ENCODE assay signal across 22 cellular contexts in genomic region chr12:43009307-43009706, GRCh38.
DNase-seq lines count a peak whose midpoint lies in the region; ATAC-seq and TF ChIP-seq lines count a peak whose summit lies in the region.
"Had no signal": no experiment of that assay in that cellular context is flagged by ENCODE, and none has a peak within 500 bp of the region (broad histone marks: within the 10 kb centered on the region; RNA-seq: fewer than 3 reads in every experiment).

No MANE protein-coding gene starts in this region.

- H3K9me2 ChIP-seq in GM23338 (ENCODE audit: insufficient read depth) (no peaks in the 10 kb centered on the region), SK-N-SH (no peaks in the 10 kb centered on the region)

- H4K20me1 ChIP-seq in GM23338 (replicated peaks; ENCODE audit: insufficient read depth) (no peaks in the 10 kb centered on the region), SK-N-SH (ENCODE audit: insufficient read depth) (no peaks in the 10 kb centered on the region)

- H3K4me3 Mint-ChIP-seq in GM23338 (no peak overlapping the region; the same call in 2 of the 3 replicates), mesothelial cell of epicardium (no peak overlapping the region)
- H3K4me3 Mint-ChIP-seq in activated CD8-positive, alpha-beta T cell treated with anti-CD3 and anti-CD28 coated beads, Interleukin-2, amount 10 ng/mL, durations not matched to agents 7 days and 5 days = no peak overlapping the region
- H3K4me3 Mint-ChIP-seq: CD4-positive, alpha-beta T cell; stimulated activated memory B cell treated with anti-CD40 and anti-IgM and Interleukin-4, amounts not matched to agents 10 μg/mL and 1 μg/mL and 100 μg/mL, for 72 hours had no signal

- no peaks in the 10 kb centered on the region for H3K36me3 ChIP-seq in GM23338 (ENCODE audit: insufficient read depth)
- no peaks in the 10 kb centered on the region for H3K36me3 ChIP-seq in SK-N-SH (replicated peaks in 1 of 2; ENCODE audit: control insufficient read depth in 1 of 2, insufficient read depth in 2 of 2, low read length in 1 of 2)
- H3K36me3 ChIP-seq: ovary, Peyer's patch had no signal

- H3K27ac Mint-ChIP-seq in GM23338 = peak overlapping the region; percentile 67; the same call in 1 of the 2 replicates
- peak overlapping the region; percentile 83 for H3K27ac Mint-ChIP-seq in mesothelial cell of epicardium
- H3K27ac Mint-ChIP-seq in activated CD8-positive, alpha-beta T cell treated with anti-CD3 and anti-CD28 coated beads, Interleukin-2, amount 10 ng/mL, durations not matched to agents 7 days and 5 days = no peak overlapping the region
- H3K27ac Mint-ChIP-seq: activated naive CD4-positive, alpha-beta T cell treated with anti-CD3 and anti-CD28 coated beads, Interleukin-2, amount 50 U/mL, for 72 hours; CD4-positive, alpha-beta T cell; stimulated activated memory B cell treated with anti-CD40 and anti-IgM and Interleukin-4, amounts not matched to agents 10 μg/mL and 1 μg/mL and 100 μg/mL, for 72 hours had no signal

- no peaks in the 10 kb centered on the region for H3K27me3 ChIP-seq in GM23338 (ENCODE audit: insufficient read depth)
- no peaks in the 10 kb centered on the region for H3K27me3 ChIP-seq in SK-N-SH (ENCODE audit: insufficient read depth)
- H3K27me3 ChIP-seq: body of pancreas, ovary, Peyer's patch had no signal

- no peak for TF ChIP-seq CTCF in GM23338 (conservative IDR thresholded peaks at IDR 0.05; ENCODE audit: low read depth in 2 of 2)
- no peak for TF ChIP-seq CTCF in SK-N-SH (IDR thresholded peaks at IDR 0.05)
- TF ChIP-seq CTCF in fibroblast of pulmonary artery (IDR thresholded peaks at IDR 0.05; ENCODE audit: low read length, missing control alignments) = no peak
- TF ChIP-seq CTCF in mesothelial cell of epicardium (IDR thresholded peaks at IDR 0.05; ENCODE audit: unreplicated experiment) = no peak

- peaks cover 3% of the 10 kb centered on the region for H3K27me3 Mint-ChIP-seq in GM23338 (ENCODE audit: insufficient read depth, low read depth, poor library complexity)
- H3K27me3 Mint-ChIP-seq in mesothelial cell of epicardium (ENCODE audit: low read depth) = no peaks in the 10 kb centered on the region
- H3K27me3 Mint-ChIP-seq in activated CD8-positive, alpha-beta T cell treated with anti-CD3 and anti-CD28 coated beads, Interleukin-2, amount 10 ng/mL, durations not matched to agents 7 days and 5 days (ENCODE audit: low read depth) = no peaks in the 10 kb centered on the region
- H3K27me3 Mint-ChIP-seq: CD4-positive, alpha-beta T cell had no signal

- H3K4me3 ChIP-seq in GM23338 (no peak overlapping the region), SK-N-SH (ENCODE audit: low read depth in 2 of 2, low read length in 1 of 2) (no peak overlapping the region), fibroblast of pulmonary artery (replicated peaks; ENCODE audit: low read depth, low read length) (no peak overlapping the region)
- H3K4me3 ChIP-seq: body of pancreas, coronary artery, ovary, Peyer's patch, SK-N-MC had no signal

- no peak overlapping the region for H3K9ac ChIP-seq in SK-N-SH
- H3K9ac ChIP-seq: KMS-11 had no signal

- H3K4me2 ChIP-seq in GM23338 (no peak overlapping the region), SK-N-SH (no peak overlapping the region)
- H3K4me2 ChIP-seq: KMS-11 had no signal

- H3K79me2 ChIP-seq in GM23338 (replicated peaks; ENCODE audit: insufficient read depth) = no peaks in the 10 kb centered on the region
- H3K79me2 ChIP-seq in SK-N-SH (ENCODE audit: insufficient read depth) = no peaks in the 10 kb centered on the region

- TF ChIP-seq RAD21 in SK-N-SH (IDR thresholded peaks at IDR 0.05; ENCODE audit: low read length) = no peak

- H3K4me1 Mint-ChIP-seq in GM23338 = peaks cover 42% of the 10 kb centered on the region
- peaks cover 33% of the 10 kb centered on the region for H3K4me1 Mint-ChIP-seq in mesothelial cell of epicardium
- H3K4me1 Mint-ChIP-seq in activated CD8-positive, alpha-beta T cell treated with anti-CD3 and anti-CD28 coated beads, Interleukin-2, amount 10 ng/mL, durations not matched to agents 7 days and 5 days (ENCODE audit: low read depth) = no peaks in the 10 kb centered on the region
- H3K4me1 Mint-ChIP-seq: stimulated activated memory B cell treated with anti-CD40 and anti-IgM and Interleukin-4, amounts not matched to agents 10 μg/mL and 1 μg/mL and 100 μg/mL, for 72 hours had no signal

- DNase-seq in GM23338 (ENCODE audit: low spot score) (peak; percentile 15), SK-N-SH (peak; percentile 11), fibroblast of pulmonary artery (ENCODE audit: low read depth) (peak; percentile 11), mesothelial cell of epicardium (ENCODE audit: low spot score in 2 of 2, unreplicated experiment in 2 of 2) (no peak), OCI-M2 (lab: John Stamatoyannopoulos, UW; ENCODE audit: unreplicated experiment) (no peak), nucleus accumbens (lab: John Stamatoyannopoulos, UW) (no peak)
- DNase-seq in activated CD8-positive, alpha-beta T cell treated with anti-CD3 and anti-CD28 coated beads, Interleukin-2, amount 10 ng/mL, durations not matched to agents 7 days and 5 days = no peak
- DNase-seq: activated CD4-positive, alpha-beta T cell treated with anti-CD3 and anti-CD28 coated beads for 1 hour; body of pancreas; CD4-positive, alpha-beta T cell; DMS53; islet precursor cell; mammary epithelial cell; NCI-H1694; ovary; Peyer's patch had no signal

- TF ChIP-seq EP300 in SK-N-SH (IDR thresholded peaks at IDR 0.05; ENCODE audit: borderline replicate concordance in 1 of 2, low read depth in 1 of 2, low read length in 1 of 2) = no peak

- H3K4me1 ChIP-seq in GM23338 (ENCODE audit: insufficient read depth) (peaks cover 27% of the 10 kb centered on the region), SK-N-SH (ENCODE audit: control insufficient read depth in 1 of 2, insufficient read depth in 2 of 2, low read depth in 1 of 2, low read length in 1 of 2) (peaks cover 0 to 5% of the 10 kb centered on the region in 2 experiments; a peak in 2 of 4 replicates)
- H3K4me1 ChIP-seq: body of pancreas, Peyer's patch had no signal

- CTCF ChIA-PET in SK-N-SH (lab: Yijun Ruan, JAX) = interaction anchor here (0.6 to 0.7 kb wide), 2 partner anchors 137 to 213 kb away, joined by 3 to 4 read pairs; no protein-coding TSS in a partner anchor
- CTCF ChIA-PET in activated CD8-positive, alpha-beta T cell treated with anti-CD3 and anti-CD28 coated beads, Interleukin-2, amount 10 ng/mL, durations not matched to agents 7 days and 5 days (lab: Charles Lee) = no interaction called here

- POLR2A ChIA-PET in SK-N-SH (lab: Yijun Ruan, JAX) = no interaction called here
- POLR2A ChIA-PET in activated CD8-positive, alpha-beta T cell treated with anti-CD3 and anti-CD28 coated beads, Interleukin-2, amount 10 ng/mL, durations not matched to agents 7 days and 5 days (lab: Charles Lee) = no interaction called here

- H3F3A ChIP-seq in GM23338 (replicated peaks; ENCODE audit: low read depth) (no peaks in the 10 kb centered on the region), SK-N-SH (replicated peaks; ENCODE audit: insufficient read depth) (no peaks in the 10 kb centered on the region)

- peaks cover 2% of the 10 kb centered on the region; the same call in 1 of the 3 replicates for H3K36me3 Mint-ChIP-seq in GM23338 (ENCODE audit: low read depth)
- H3K36me3 Mint-ChIP-seq in mesothelial cell of epicardium = no peaks in the 10 kb centered on the region
- H3K36me3 Mint-ChIP-seq in activated CD8-positive, alpha-beta T cell treated with anti-CD3 and anti-CD28 coated beads, Interleukin-2, amount 10 ng/mL, durations not matched to agents 7 days and 5 days (ENCODE audit: low read depth) = no peaks in the 10 kb centered on the region
- H3K36me3 Mint-ChIP-seq: activated naive CD4-positive, alpha-beta T cell treated with anti-CD3 and anti-CD28 coated beads, Interleukin-2, amount 50 U/mL, for 72 hours; stimulated activated memory B cell treated with anti-CD40 and anti-IgM and Interleukin-4, amounts not matched to agents 10 μg/mL and 1 μg/mL and 100 μg/mL, for 72 hours had no signal

- no peaks in the 10 kb centered on the region for H3K9me3 ChIP-seq in SK-N-SH
- H3K9me3 ChIP-seq: body of pancreas, ovary, Peyer's patch had no signal

- no peak overlapping the region for H3K27ac ChIP-seq in GM23338 (ENCODE audit: low read depth)
- no peak overlapping the region for H3K27ac ChIP-seq in SK-N-SH (ENCODE audit: low read depth in 2 of 2, low read length in 1 of 2)
- H3K27ac ChIP-seq: body of pancreas, coronary artery, KMS-11, ovary, Peyer's patch, SK-N-MC had no signal

- no peak overlapping the region for H2AFZ ChIP-seq in GM23338
- H2AFZ ChIP-seq in SK-N-SH (ENCODE audit: low read depth) = no peak overlapping the region

- peak; percentile 82 for ATAC-seq in GM23338
- no peak for ATAC-seq in GM18868 (IDR thresholded peaks at IDR 0.05; ENCODE audit: unreplicated experiment)
- ATAC-seq in activated CD8-positive, alpha-beta T cell treated with anti-CD3 and anti-CD28 coated beads, Interleukin-2, amount 10 ng/mL, durations not matched to agents 7 days and 5 days = no peak
- ATAC-seq: activated naive CD4-positive, alpha-beta T cell treated with anti-CD3 and anti-CD28 coated beads, Interleukin-2, amount 50 U/mL, for 72 hours; body of pancreas; stimulated activated memory B cell treated with anti-CD40 and anti-IgM and Interleukin-4, amounts not matched to agents 10 μg/mL and 1 μg/mL and 100 μg/mL, for 72 hours had no signal

- H3K9me3 Mint-ChIP-seq in GM23338 (peaks cover 3% of the 10 kb centered on the region; the same call in 1 of the 3 replicates), mesothelial cell of epicardium (no peaks in the 10 kb centered on the region)
- H3K9me3 Mint-ChIP-seq in activated CD8-positive, alpha-beta T cell treated with anti-CD3 and anti-CD28 coated beads, Interleukin-2, amount 10 ng/mL, durations not matched to agents 7 days and 5 days (ENCODE audit: insufficient read depth) = no peaks in the 10 kb centered on the region
- H3K9me3 Mint-ChIP-seq: stimulated activated memory B cell treated with anti-CD40 and anti-IgM and Interleukin-4, amounts not matched to agents 10 μg/mL and 1 μg/mL and 100 μg/mL, for 72 hours had no signal

TF ChIP-seq in SK-N-SH, 30 proteins besides CTCF, POLR2A, EP300 and RAD21 (continues in another document):
- TF ChIP-seq MXI1 (IDR thresholded peaks at IDR 0.05; ENCODE audit: low read depth, low read length) = no peak
- TF ChIP-seq POLR2AphosphoS5 (IDR thresholded peaks at IDR 0.05; ENCODE audit: low read depth, low read length) = no peak
- TF ChIP-seq MEF2A (IDR thresholded peaks at IDR 0.05; ENCODE audit: borderline replicate concordance, low read depth) = no peak

Comparison
In these comparisons a context has a peak if more than half of its experiments do, and no peak if none do; other contexts are left out.
1. DNase-seq: peak in GM23338 (single experiment), SK-N-SH (single experiment) and fibroblast of pulmonary artery (single experiment); none in mesothelial cell of epicardium (0 of 2), OCI-M2 (single experiment), nucleus accumbens (0 of 56) and activated CD8-positive, alpha-beta T cell treated with anti-CD3 and anti-CD28 coated beads, Interleukin-2, amount 10 ng/mL, durations not matched to agents 7 days and 5 days (single experiment).